Comparison of ENCODE assay signal across 1 cellular context in the genomic region with DNA sequence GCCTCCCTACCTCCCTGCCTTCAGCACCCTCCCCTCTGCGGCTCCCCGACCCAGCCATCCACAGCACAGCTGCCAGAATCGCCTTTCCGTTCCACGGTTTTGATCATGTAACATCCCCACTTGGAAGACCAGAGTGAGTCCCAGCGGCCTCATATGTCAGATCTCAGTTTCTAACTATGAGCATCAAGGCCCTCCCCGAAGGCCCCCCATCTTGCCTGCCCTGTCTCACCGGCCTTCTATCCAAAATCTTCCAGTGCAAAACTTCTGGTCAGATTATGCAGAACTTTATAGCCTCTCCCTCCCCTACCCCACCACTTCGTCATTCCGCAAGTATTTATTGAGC.
TF ChIP-seq lines count a peak whose summit lies in the region.

No MANE protein-coding gene starts in this region.

TF ChIP-seq in H1, 55 proteins besides CTCF, POLR2A, EP300 and RAD21:
- TF ChIP-seq KDM5A (IDR thresholded peaks at IDR 0.05; ENCODE audit: low read length), result no peak
- TF ChIP-seq, protein P1, sequence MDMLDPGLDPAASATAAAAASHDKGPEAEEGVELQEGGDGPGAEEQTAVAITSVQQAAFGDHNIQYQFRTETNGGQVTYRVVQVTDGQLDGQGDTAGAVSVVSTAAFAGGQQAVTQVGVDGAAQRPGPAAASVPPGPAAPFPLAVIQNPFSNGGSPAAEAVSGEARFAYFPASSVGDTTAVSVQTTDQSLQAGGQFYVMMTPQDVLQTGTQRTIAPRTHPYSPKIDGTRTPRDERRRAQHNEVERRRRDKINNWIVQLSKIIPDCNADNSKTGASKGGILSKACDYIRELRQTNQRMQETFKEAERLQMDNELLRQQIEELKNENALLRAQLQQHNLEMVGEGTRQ (IDR thresholded peaks at IDR 0.05; ENCODE audit: low read length), result no peak
- TF ChIP-seq RNF2 (IDR thresholded peaks at IDR 0.05; ENCODE audit: borderline replicate concordance, low read depth, low read length, missing control alignments, poor library complexity, severe bottlenecking), result no peak
- 0 out of 2 replicates have a peak, but pooled peaks have one; percentile 14 for TF ChIP-seq SUZ12 (IDR thresholded peaks at IDR 0.05; ENCODE audit: low read length)
- no peak for TF ChIP-seq MAFK (IDR thresholded peaks at IDR 0.05; ENCODE audit: low read depth, low read length)
- peak; percentile 84; the same call in 1 of the 2 replicates for TF ChIP-seq KDM1A (IDR thresholded peaks at IDR 0.05; ENCODE audit: borderline replicate concordance, low read length)
- no peak for TF ChIP-seq CBX8 (IDR thresholded peaks at IDR 0.05; ENCODE audit: borderline replicate concordance, low read depth, low read length)
- no peak for TF ChIP-seq FOSL1 (IDR thresholded peaks at IDR 0.05; ENCODE audit: insufficient read depth, low read depth, low read length)
- TF ChIP-seq BRCA1 (IDR thresholded peaks at IDR 0.05; ENCODE audit: low read depth, low read length), result no peak
- TF ChIP-seq POU5F1 (IDR thresholded peaks at IDR 0.05; ENCODE audit: low read depth, low read length), result no peak
- 0 out of 2 replicates have a peak, but pooled peaks have one; percentile 14 for TF ChIP-seq RBBP5 (IDR thresholded peaks at IDR 0.05; ENCODE audit: borderline replicate concordance, low read depth, low read length)
- no peak for TF ChIP-seq RFX5 (IDR thresholded peaks at IDR 0.05; ENCODE audit: borderline replicate concordance, low read depth, low read length)
